13 cellular contexts compared by ENCODE assay signal in the genomic region with DNA sequence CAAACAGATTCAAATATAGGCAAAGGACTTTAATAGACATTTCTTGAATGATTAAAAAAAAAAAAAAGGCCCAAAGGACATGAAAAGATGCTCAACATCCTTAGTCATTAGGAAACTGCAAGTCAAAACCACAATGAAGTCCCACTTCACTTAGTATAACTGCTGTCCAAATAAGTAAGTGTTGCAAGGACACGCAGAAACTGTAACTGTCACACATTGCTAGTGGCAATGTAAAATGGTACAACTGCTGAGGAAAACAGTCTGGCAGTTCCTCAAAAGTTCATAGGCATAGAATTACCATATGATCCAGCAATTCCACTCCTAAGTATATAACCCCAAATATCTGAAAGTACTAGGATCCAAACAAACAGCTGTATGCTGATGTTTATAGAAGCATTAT.
DNase-seq lines count a peak whose midpoint lies in the region; ATAC-seq and TF ChIP-seq lines count a peak whose summit lies in the region.
"Had no signal": no experiment of that assay in that cellular context is flagged by ENCODE, and none has a peak within 500 bp of the region (broad histone marks: within the 10 kb centered on the region; RNA-seq: fewer than 3 reads in every experiment).

No MANE protein-coding gene starts in this region.

- CTCF ChIA-PET in activated CD8-positive, alpha-beta memory T cell treated with anti-CD3 and anti-CD28 coated beads, Interleukin-2, amount 10 ng/mL, durations not matched to agents 7 days and 5 days (lab: Charles Lee) = no interaction called here

- H3K4me1 ChIP-seq in foreskin keratinocyte (no peaks in the 10 kb centered on the region), prostate gland (replicated peaks) (no peaks in the 10 kb centered on the region)
- H3K4me1 ChIP-seq: esophagus muscularis mucosa had no signal

- no peak for TF ChIP-seq POLR2A in prostate gland (IDR thresholded peaks at IDR 0.05)

- no peak for DNase-seq in activated CD8-positive, alpha-beta memory T cell treated with anti-CD3 and anti-CD28 coated beads, Interleukin-2, amount 10 ng/mL, durations not matched to agents 7 days and 5 days
- DNase-seq in activated CD8-positive, alpha-beta memory T cell treated with anti-CD3 and anti-CD28 coated beads for 24 hours = no peak
- no peak for DNase-seq in foreskin keratinocyte
- no peak for DNase-seq in prostate gland (ENCODE audit: low spot score)
- DNase-seq in stimulated activated CD4-positive, alpha-beta T cell treated with anti-CD3 and anti-CD28 coated beads, Interleukin-4, amount 100 ng/mL, for 1 hour = no peak
- DNase-seq: activated CD8-positive, alpha-beta T cell treated with anti-CD3 and anti-CD28 coated beads for 36 hours; DND-41; kidney glomerular epithelial cell had no signal

- peaks cover 12% of the 10 kb centered on the region for H3K9me3 Mint-ChIP-seq in activated CD8-positive, alpha-beta memory T cell treated with anti-CD3 and anti-CD28 coated beads, Interleukin-2, amount 10 ng/mL, durations not matched to agents 7 days and 5 days (ENCODE audit: low read depth)

- no peaks in the 10 kb centered on the region for H3K9me3 ChIP-seq in prostate gland

- H3K27me3 ChIP-seq in foreskin keratinocyte (no peaks in the 10 kb centered on the region), prostate gland (replicated peaks; ENCODE audit: insufficient read depth) (no peaks in the 10 kb centered on the region)
- H3K27me3 ChIP-seq: esophagus muscularis mucosa had no signal

- peaks cover 46% of the 10 kb centered on the region for H3K36me3 Mint-ChIP-seq in activated CD8-positive, alpha-beta memory T cell treated with anti-CD3 and anti-CD28 coated beads, Interleukin-2, amount 10 ng/mL, durations not matched to agents 7 days and 5 days

- H3K36me3 ChIP-seq in prostate gland = no peaks in the 10 kb centered on the region
- H3K36me3 ChIP-seq: esophagus muscularis mucosa had no signal

- WGBS in prostate gland = 88% methylated on average over 1 of the region's 1 CpG

- no peak overlapping the region for H3K27ac ChIP-seq in foreskin keratinocyte
- no peak overlapping the region for H3K27ac ChIP-seq in prostate gland
- H3K27ac ChIP-seq: esophagus muscularis mucosa had no signal

- intact Hi-C loops in prostate gland (cut with DNase I) = no loop called here

- ATAC-seq in activated CD8-positive, alpha-beta memory T cell treated with anti-CD3 and anti-CD28 coated beads, Interleukin-2, amount 10 ng/mL, durations not matched to agents 7 days and 5 days = peak; percentile 82
- ATAC-seq in HG02610 (IDR thresholded peaks at IDR 0.05; ENCODE audit: unreplicated experiment) (peak; percentile 82), HG03469 (IDR thresholded peaks at IDR 0.05; ENCODE audit: unreplicated experiment) (peak; percentile 87), foreskin keratinocyte (no peak)
- ATAC-seq: activated CD8-positive, alpha-beta T cell treated with anti-CD3 and anti-CD28 coated beads for 36 hours; Right ventricle myocardium inferior had no signal

- peaks cover 22% of the 10 kb centered on the region for H3K4me1 Mint-ChIP-seq in activated CD8-positive, alpha-beta memory T cell treated with anti-CD3 and anti-CD28 coated beads, Interleukin-2, amount 10 ng/mL, durations not matched to agents 7 days and 5 days

- TF ChIP-seq CTCF in subcutaneous adipose tissue (IDR thresholded peaks at IDR 0.05; ENCODE audit: low read depth) (peak; percentile 78), foreskin keratinocyte (conservative IDR thresholded peaks at IDR 0.05) (no peak), prostate gland (IDR thresholded peaks at IDR 0.05) (no peak)

- H3K4me3 ChIP-seq in prostate gland = no peak overlapping the region
- H3K4me3 ChIP-seq: esophagus muscularis mucosa had no signal

- H3K27me3 Mint-ChIP-seq in activated CD8-positive, alpha-beta memory T cell treated with anti-CD3 and anti-CD28 coated beads, Interleukin-2, amount 10 ng/mL, durations not matched to agents 7 days and 5 days = no peaks in the 10 kb centered on the region
- H3K27me3 Mint-ChIP-seq: activated CD8-positive, alpha-beta T cell treated with anti-CD3 and anti-CD28 coated beads for 36 hours had no signal

- H3K4me3 Mint-ChIP-seq in activated CD8-positive, alpha-beta memory T cell treated with anti-CD3 and anti-CD28 coated beads, Interleukin-2, amount 10 ng/mL, durations not matched to agents 7 days and 5 days = no peak overlapping the region
- H3K4me3 Mint-ChIP-seq: activated CD8-positive, alpha-beta T cell treated with anti-CD3 and anti-CD28 coated beads for 36 hours had no signal

- H3K27ac Mint-ChIP-seq in activated CD8-positive, alpha-beta memory T cell treated with anti-CD3 and anti-CD28 coated beads, Interleukin-2, amount 10 ng/mL, durations not matched to agents 7 days and 5 days = peak overlapping the region; percentile 63
- H3K27ac Mint-ChIP-seq: activated CD8-positive, alpha-beta T cell treated with anti-CD3 and anti-CD28 coated beads for 36 hours had no signal
